In the genomic region with DNA sequence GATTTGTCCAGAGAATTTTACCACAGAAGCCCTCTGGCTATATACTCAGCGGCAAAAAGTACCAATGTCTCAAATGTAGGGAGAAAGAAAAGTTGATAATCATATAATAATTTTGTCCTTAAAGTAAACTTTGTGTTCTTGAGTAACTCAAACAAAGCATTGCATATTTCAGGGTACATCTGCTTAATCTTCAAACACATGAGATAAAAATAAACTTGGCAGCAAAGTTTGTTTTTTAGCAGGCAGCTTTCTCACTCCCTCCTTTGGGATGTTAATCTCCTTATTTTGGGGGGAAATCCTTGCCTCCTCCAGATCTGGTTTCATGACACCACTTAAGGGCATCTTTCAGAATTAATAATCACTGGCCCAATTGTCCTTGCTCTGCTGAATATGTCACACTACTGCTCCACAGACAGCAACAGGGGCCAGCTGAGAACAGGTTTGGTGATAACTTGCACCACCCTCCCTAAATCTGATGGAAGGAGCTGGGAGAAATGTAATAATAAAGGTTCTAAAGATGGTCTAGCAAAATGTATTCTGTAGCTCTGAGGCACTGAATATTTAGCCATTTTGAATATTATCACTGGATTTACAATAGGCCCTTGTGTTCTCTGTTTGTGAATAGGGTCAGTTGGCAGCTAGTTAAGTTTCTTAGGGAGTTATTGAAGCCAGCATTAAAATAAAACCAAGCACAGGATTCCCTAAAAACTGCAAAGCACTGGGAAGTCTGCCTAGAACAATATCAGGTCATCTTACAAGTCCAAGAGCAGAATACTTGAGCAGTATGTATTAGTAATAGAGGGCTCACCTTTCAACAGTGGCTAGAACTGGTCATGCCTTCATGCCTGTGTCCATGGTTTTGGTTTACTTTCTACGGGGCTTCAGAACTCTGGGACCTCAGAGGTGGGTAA, we compare ENCODE assay signal across 13 cellular contexts.
DNase-seq lines count a peak whose midpoint lies in the region; ATAC-seq and TF ChIP-seq lines count a peak whose summit lies in the region.
"Had no signal": no experiment of that assay in that cellular context is flagged by ENCODE, and none has a peak within 500 bp of the region (broad histone marks: within the 10 kb centered on the region; RNA-seq: fewer than 3 reads in every experiment).

No MANE protein-coding gene starts in this region.

- intact Hi-C loops in heart right ventricle (cut with DNase I) = no loop called here

- H3K27me3 ChIP-seq in heart right ventricle = no peaks in the 10 kb centered on the region
- H3K27me3 ChIP-seq: BE2C, vagina had no signal

- H3K4me3 ChIP-seq in heart right ventricle (no peak overlapping the region), retinal pigment epithelial cell (ENCODE audit: low read length) (no peak overlapping the region)
- H3K4me3 ChIP-seq: vagina had no signal

- H3K9me3 ChIP-seq in heart right ventricle = no peaks in the 10 kb centered on the region
- H3K9me3 ChIP-seq: BE2C, vagina had no signal

- ATAC-seq in heart right ventricle (peak; percentile 23 to 81 (median 60)), GM18498 (IDR thresholded peaks at IDR 0.05; ENCODE audit: unreplicated experiment) (no peak)

- peaks cover 0 to 24% (median 21%) of the 10 kb centered on the region in 9 donors for H3K4me1 ChIP-seq in heart right ventricle
- H3K4me1 ChIP-seq: BE2C had no signal

- 79 to 81% methylated on average over 2 of the region's 2 CpGs for WGBS in heart right ventricle, 2 donors

- DNase-seq in EH (ENCODE audit: low read depth) (peak; percentile 76), brain pericyte (ENCODE audit: low read depth, low spot score) (peak; percentile 66), heart right ventricle (no peak), retinal pigment epithelial cell (ENCODE audit: low read depth) (peak; percentile 46), AG08395 (ENCODE audit: low spot score) (no peak), COR-L47 (lab: John Stamatoyannopoulos, UW) (no peak), NCI-H1436 treated with DMSO at 0.1 percent for 48 hours (lab: John Stamatoyannopoulos, UW) (no peak)
- DNase-seq: activated CD4-positive, alpha-beta memory T cell treated with anti-CD3 and anti-CD28 coated beads, Interleukin-2, amount 10 ng/mL, durations not matched to agents 7 days and 5 days; BE2C; effector CD4-positive, alpha-beta T cell; KBM-7 had no signal

- peak overlapping the region in 2 of 10 donors; percentile 3 to 4 for H3K27ac ChIP-seq in heart right ventricle
- H3K27ac ChIP-seq: vagina had no signal

- no peaks in the 10 kb centered on the region for H3K36me3 ChIP-seq in heart right ventricle
- H3K36me3 ChIP-seq: BE2C, vagina had no signal

- no peak for TF ChIP-seq CTCF in heart right ventricle (IDR thresholded peaks at IDR 0.05)
- TF ChIP-seq CTCF in retinal pigment epithelial cell (conservative IDR thresholded peaks at IDR 0.05; ENCODE audit: low read depth, low read length) = no peak

Comparison
In these comparisons a context has a peak if more than half of its experiments do, and no peak if none do; other contexts are left out.
1. DNase-seq: peak in EH (single experiment), brain pericyte (single experiment) and retinal pigment epithelial cell (single experiment); none in heart right ventricle (0 of 2), AG08395 (single experiment), COR-L47 (single experiment) and NCI-H1436 treated with DMSO at 0.1 percent for 48 hours (single experiment).